Comparison of ENCODE assay signal across 8 cellular contexts in the genomic region with DNA sequence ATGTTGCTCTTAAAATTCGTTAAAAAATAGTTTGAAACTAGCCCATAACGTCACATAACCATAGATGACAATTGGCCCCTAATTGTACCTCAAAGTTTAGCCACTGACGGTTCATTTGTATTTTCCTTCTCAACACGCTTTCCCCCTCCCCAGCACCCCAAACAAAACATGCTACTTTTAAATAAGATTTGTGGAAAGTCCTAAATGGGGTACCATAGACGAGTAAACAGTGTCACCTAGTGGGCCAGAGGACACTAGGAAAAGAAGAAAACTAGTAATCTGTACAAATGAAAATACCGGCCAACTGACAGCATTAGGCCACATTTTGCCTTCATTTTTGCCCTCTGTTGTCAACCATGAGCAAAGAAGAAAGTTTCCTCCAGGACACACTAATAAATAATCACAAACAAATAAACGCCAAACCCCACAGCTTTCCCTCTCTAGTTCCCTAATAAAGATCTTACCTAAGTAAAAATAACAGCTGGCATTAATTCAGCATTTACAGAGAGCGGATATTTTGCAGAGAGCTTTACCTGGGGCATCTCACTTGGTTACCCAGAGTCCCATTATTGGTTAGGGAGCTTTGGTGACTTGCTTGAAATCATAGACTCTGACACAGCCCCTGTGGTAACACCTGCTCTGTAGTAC.
DNase-seq lines count a peak whose midpoint lies in the region; ATAC-seq and TF ChIP-seq lines count a peak whose summit lies in the region.

No MANE protein-coding gene starts in this region.

- TF ChIP-seq CTCF in WERI-Rb-1 (IDR thresholded peaks at IDR 0.05; ENCODE audit: low read depth, low read length): peak; percentile 38; the same call in 1 of the 2 replicates
- TF ChIP-seq CTCF in left lung (IDR thresholded peaks at IDR 0.05): no peak

- H3K27me3 ChIP-seq in WERI-Rb-1 (ENCODE audit: insufficient read depth, low read depth, severe bottlenecking): peaks cover 83% of the 10 kb centered on the region
- peaks cover 0 to 5% of the 10 kb centered on the region in 2 donors for H3K27me3 ChIP-seq in left lung

- DNase-seq in EL (peak; percentile 2), NCI-H1436 (lab: John Stamatoyannopoulos, UW) (peak; percentile 69), WERI-Rb-1 (no peak), left lung (no peak), HuH-7.5 (ENCODE audit: low spot score) (no peak)

- H3K9me3 ChIP-seq in WERI-Rb-1 (ENCODE audit: severe bottlenecking): no peaks in the 10 kb centered on the region
- H3K9me3 ChIP-seq in left lung: no peaks in the 10 kb centered on the region

- H3K4me3 ChIP-seq in WERI-Rb-1 (ENCODE audit: low read depth, low read length) (no peak overlapping the region), left lung (no peak overlapping the region)

- intact Hi-C loops in left lung (cut with DNase I): no loop called here

- H3K36me3 ChIP-seq in WERI-Rb-1 (no peaks in the 10 kb centered on the region), left lung (no peaks in the 10 kb centered on the region)

- H3K27ac ChIP-seq in WERI-Rb-1 (no peak overlapping the region), left lung (no peak overlapping the region)

- no peaks in the 10 kb centered on the region for H3K4me1 ChIP-seq in left lung

- ATAC-seq in left lung (peak; percentile 67), GM21360 (IDR thresholded peaks at IDR 0.05; ENCODE audit: unreplicated experiment) (no peak), GM21825 (IDR thresholded peaks at IDR 0.05; ENCODE audit: unreplicated experiment) (no peak), HG03196 (IDR thresholded peaks at IDR 0.05; ENCODE audit: unreplicated experiment) (no peak)

Comparison
In these comparisons a context has a peak if more than half of its experiments do, and no peak if none do; other contexts are left out.
1. DNase-seq: peak in EL (single experiment) and NCI-H1436 (single experiment); none in WERI-Rb-1 (single experiment), left lung (0 of 2) and HuH-7.5 (single experiment).